Comparison of ENCODE assay signal across 18 cellular contexts in the genomic region with DNA sequence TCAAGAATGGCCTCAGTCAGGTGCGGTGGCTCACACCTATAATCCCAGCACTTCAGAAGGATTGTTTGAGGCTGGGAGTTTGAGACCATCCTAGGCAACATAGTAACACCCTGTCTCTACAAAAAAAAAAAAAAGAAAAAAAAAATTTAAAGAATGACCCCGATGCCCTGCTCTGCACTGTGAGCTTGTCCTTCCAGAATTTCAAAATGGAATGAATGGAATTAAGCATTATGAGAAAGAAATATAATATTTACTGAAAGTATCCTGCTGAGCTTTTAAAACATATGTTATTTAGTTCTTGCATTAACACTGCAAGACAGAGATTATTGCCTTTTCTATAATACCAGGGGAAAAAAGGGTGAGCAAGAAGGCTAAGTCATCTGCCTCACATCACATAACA. TPM values are rescaled to one million over a fixed set of nuclear protein-coding genes. Genes with fewer than 3 reads are reported as not detected.
A peak's percentile ranks its signal among the peaks of the same experiment; 100 is the strongest.
DNase-seq lines count a peak whose midpoint lies in the region; TF ChIP-seq lines count a peak whose summit lies in the region.
"Had no signal": no experiment of that assay in that cellular context is flagged by ENCODE, and none has a peak within 500 bp of the region (broad histone marks: within the 10 kb centered on the region; RNA-seq: fewer than 3 reads in every experiment).

No MANE protein-coding gene starts in this region.

- intact Hi-C loops in mammary epithelial cell (cut with micrococcal nuclease) (no loop called here), breast epithelium (cut with DNase I; ENCODE audit: low total_unique reads) (no loop called here), uterus (cut with DNase I; ENCODE audit: low total_unique reads) (no loop called here)

- H3K9me3 ChIP-seq in mammary epithelial cell (replicated peaks; ENCODE audit: insufficient read depth, low read length) (no peaks in the 10 kb centered on the region), breast epithelium (no peaks in the 10 kb centered on the region), esophagus (ENCODE audit: control insufficient read depth in 2 of 2, insufficient read depth in 1 of 2, low read depth in 1 of 2, low read length in 1 of 2) (no peaks in the 10 kb centered on the region), uterus (no peaks in the 10 kb centered on the region)
- H3K9me3 ChIP-seq: BLaER1 treated with 17β-estradiol and CSF1 and Interleukin-3, amounts not matched to agents 10 nM and 100 nM; HAP-1; SJCRH30 had no signal

- H4K20me1 ChIP-seq in mammary epithelial cell (ENCODE audit: insufficient read depth, low read length) = no peaks in the 10 kb centered on the region
- H4K20me1 ChIP-seq: BLaER1 treated with 17β-estradiol and CSF1 and Interleukin-3, amounts not matched to agents 10 nM and 100 nM had no signal

- H3K36me3 ChIP-seq in mammary epithelial cell (ENCODE audit: insufficient read depth, low read length) (no peaks in the 10 kb centered on the region), breast epithelium (no peaks in the 10 kb centered on the region), esophagus (ENCODE audit: control insufficient read depth in 2 of 2, insufficient read depth in 2 of 2, low read length in 1 of 2) (no peaks in the 10 kb centered on the region), rectal smooth muscle tissue (ENCODE audit: control insufficient read depth, insufficient read depth, low read length) (no peaks in the 10 kb centered on the region), uterus (no peaks in the 10 kb centered on the region)
- H3K36me3 ChIP-seq: BLaER1 treated with 17β-estradiol and CSF1 and Interleukin-3, amounts not matched to agents 10 nM and 100 nM; HAP-1; SJCRH30 had no signal

- no peaks in the 10 kb centered on the region for H3K79me2 ChIP-seq in mammary epithelial cell (ENCODE audit: insufficient read depth, low read length)

- H3K4me2 ChIP-seq in mammary epithelial cell (ENCODE audit: insufficient read depth, low read depth, low read length) = no peak overlapping the region
- H3K4me2 ChIP-seq: BLaER1 treated with 17β-estradiol and CSF1 and Interleukin-3, amounts not matched to agents 10 nM and 100 nM had no signal

- H2AFZ ChIP-seq in mammary epithelial cell (ENCODE audit: low read depth, low read length) = peak overlapping the region; percentile 63

- H3K4me1 ChIP-seq in mammary epithelial cell (ENCODE audit: insufficient read depth, low read length) (peaks cover 32% of the 10 kb centered on the region), breast epithelium (no peaks in the 10 kb centered on the region), esophagus (ENCODE audit: control insufficient read depth in 2 of 2, insufficient read depth in 2 of 2, low read length in 1 of 2) (peaks cover 2 to 3% of the 10 kb centered on the region in 2 donors), rectal smooth muscle tissue (ENCODE audit: control insufficient read depth, insufficient read depth, low read length) (peaks cover 19% of the 10 kb centered on the region), uterus (peaks cover 0 to 3% of the 10 kb centered on the region in 2 donors)
- H3K4me1 ChIP-seq: BLaER1 treated with 17β-estradiol and CSF1 and Interleukin-3, amounts not matched to agents 10 nM and 100 nM; SJCRH30 had no signal

- no peak overlapping the region for H3K4me3 ChIP-seq in mammary epithelial cell (replicated peaks in 1 of 3; ENCODE audit: insufficient read depth in 1 of 3, low read depth in 2 of 3, low read length in 3 of 3)
- no peak overlapping the region for H3K4me3 ChIP-seq in breast epithelium
- no peak overlapping the region for H3K4me3 ChIP-seq in esophagus (ENCODE audit: low read depth in 1 of 2, low read length in 2 of 2)
- no peak overlapping the region for H3K4me3 ChIP-seq in rectal smooth muscle tissue (ENCODE audit: low read length)
- no peak overlapping the region for H3K4me3 ChIP-seq in uterus
- H3K4me3 ChIP-seq: BLaER1 treated with 17β-estradiol and CSF1 and Interleukin-3, amounts not matched to agents 10 nM and 100 nM; HAP-1; SJCRH30 had no signal

- dilution Hi-C loops in mammary epithelial cell (cut with HindIII; ENCODE audit: low sequenced_read_pairs) = no loop called here

- 0% methylated on average over 1 of the region's 2 CpGs for WGBS in mammary epithelial cell (ENCODE audit: low coverage, missing lambda C conversion rate)
- 39 to 68% methylated on average over 2 of the region's 2 CpGs for WGBS in esophagus, 2 donors

- CTCF ChIA-PET in mammary epithelial cell (lab: Charles Lee; ENCODE audit: low non-redundant PET) = no interaction called here

- BruUV-seq in mammary epithelial cell (replicated peaks; lab: Mats Ljungman, UMichigan) = no TSS peak

- TF ChIP-seq POLR2A in breast epithelium (IDR thresholded peaks at IDR 0.05) (no peak), uterus (IDR thresholded peaks at IDR 0.05) (no peak)

- no peaks in the 10 kb centered on the region for H3K27me3 ChIP-seq in mammary epithelial cell (ENCODE audit: insufficient read depth, low read length)
- no peaks in the 10 kb centered on the region for H3K27me3 ChIP-seq in breast epithelium
- no peaks in the 10 kb centered on the region for H3K27me3 ChIP-seq in esophagus (ENCODE audit: control insufficient read depth in 1 of 2, insufficient read depth in 2 of 2, low read length in 2 of 2)
- no peaks in the 10 kb centered on the region for H3K27me3 ChIP-seq in rectal smooth muscle tissue (ENCODE audit: control insufficient read depth, insufficient read depth, low read length)
- no peaks in the 10 kb centered on the region for H3K27me3 ChIP-seq in uterus
- H3K27me3 ChIP-seq: BLaER1 treated with 17β-estradiol and CSF1 and Interleukin-3, amounts not matched to agents 10 nM and 100 nM; SJCRH30 had no signal

- H3K27ac ChIP-seq in mammary epithelial cell (ENCODE audit: insufficient read depth, low read depth, low read length) (no peak overlapping the region), breast epithelium (peak overlapping the region in 1 of 2 donors; percentile 74), esophagus (ENCODE audit: low read depth in 2 of 2, low read length in 1 of 2) (peak overlapping the region; percentile 28 to 34), rectal smooth muscle tissue (ENCODE audit: low read depth, low read length) (peak overlapping the region; percentile 21), uterus (peak overlapping the region; percentile 54 to 63)
- H3K27ac ChIP-seq: BLaER1 treated with 17β-estradiol and CSF1 and Interleukin-3, amounts not matched to agents 10 nM and 100 nM; SJCRH30 had no signal

- in situ Hi-C loops in mammary epithelial cell (cut with MboI; ENCODE audit: low sequenced_read_pairs in 2 of 2) = no loop called here

- no peak for DNase-seq in mammary epithelial cell
- DNase-seq in breast epithelium (ENCODE audit: low spot score in 2 of 2) = no peak
- DNase-seq in uterus = no peak
- no peak for DNase-seq in NCI-H226
- no peak for DNase-seq in middle frontal gyrus (ENCODE audit: extremely low spot score, low spot score)
- DNase-seq in H4 (ENCODE audit: low spot score) = no peak
- DNase-seq: 8988T, EL, MV-4-11, NCI-H1417 treated with DMSO at 0.1 percent for 48 hours, NCI-H2029 treated with DMSO at 0.1 percent for 48 hours, NCI-H345, NCI-H526 treated with DMSO at 0.1 percent for 48 hours, SJCRH30 had no signal

- no peak for TF ChIP-seq CTCF in mammary epithelial cell (conservative IDR thresholded peaks at IDR 0.05 in 1 of 2, IDR thresholded peaks at IDR 0.05 in 1 of 2; ENCODE audit: extremely low read depth in 1 of 2, insufficient read depth in 1 of 2, low read depth in 1 of 2, low read length in 2 of 2)
- TF ChIP-seq CTCF in breast epithelium (IDR thresholded peaks at IDR 0.05) = no peak
- no peak for TF ChIP-seq CTCF in uterus (IDR thresholded peaks at IDR 0.05)

- H3K9ac ChIP-seq in mammary epithelial cell (ENCODE audit: insufficient read depth, low read length) (no peak overlapping the region), rectal smooth muscle tissue (ENCODE audit: low read length) (no peak overlapping the region)
- H3K9ac ChIP-seq: BLaER1 treated with 17β-estradiol and CSF1 and Interleukin-3, amounts not matched to agents 10 nM and 100 nM had no signal

RNA-seq across cellular contexts. Expression of gene GAB1, which starts 42.0 kb away (rescaled TPM):
- total RNA-seq in mammary epithelial cell (10 to 100 TPM; 20.5 to 20.7 TPM), breast epithelium (10 to 100 TPM; 24.8 to 67.5 (median 38.7) TPM), uterus (10 to 100 TPM; 50.4 to 65.3 (median 63.7) TPM)
- polyA plus RNA-seq in mammary epithelial cell (9.1 TPM), esophagus (10 to 100 TPM in 1 of 2 donors, 1 to 10 TPM in 1; 7.8 to 10.0 TPM)
- polyA minus RNA-seq in mammary epithelial cell = 67.3 TPM
- total RNA-seq in H4 (2014; rRNA removed; shearing (Covaris generic)) = 9.0 and 16.8 TPM in 2 replicates
